8 cellular contexts compared by ENCODE assay signal in the genomic region with DNA sequence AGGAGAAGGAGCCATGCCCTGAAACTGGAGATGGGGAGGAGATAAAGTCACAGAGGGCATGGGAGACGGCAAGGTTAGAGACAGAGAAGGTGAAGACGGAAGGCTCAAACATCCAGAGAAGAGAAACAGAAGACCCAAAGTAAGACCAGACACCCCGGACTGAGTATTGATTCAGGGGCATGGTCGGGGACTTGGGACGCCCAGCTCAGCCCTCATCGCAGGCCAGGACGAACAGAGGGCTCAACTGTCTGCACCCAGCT. TPM values are rescaled to one million over a fixed set of nuclear protein-coding genes. Genes with fewer than 3 reads are reported as not detected.
DNase-seq lines count a peak whose midpoint lies in the region; ATAC-seq and TF ChIP-seq lines count a peak whose summit lies in the region.

No MANE protein-coding gene starts in this region.

- H3K4me3 ChIP-seq in GM08714 (ENCODE audit: low read length) (peak overlapping the region; percentile 43; the same call in 1 of the 2 replicates), SJSA1 (peak overlapping the region; percentile 68), fibroblast of villous mesenchyme (ENCODE audit: low read depth, low read length) (peak overlapping the region; percentile 71), sigmoid colon (peak overlapping the region; percentile 87 to 97 (median 88))

- H3K27ac ChIP-seq in SJSA1 (peak overlapping the region; percentile 1; the same call in 1 of the 2 replicates), sigmoid colon (peak overlapping the region; percentile 86 to 94 (median 91))

- in situ Hi-C loops in ACHN (cut with HindIII; ENCODE audit: low pct_ligation_motif_present, low pct_unique_long_range_greater_than_20kb, low sequenced_read_pairs) = no loop called here

- no peak for DNase-seq in SJSA1 (ENCODE audit: low read depth in 1 of 2, low spot score in 2 of 2)
- no peak for DNase-seq in fibroblast of villous mesenchyme (ENCODE audit: low read depth)
- no peak for DNase-seq in sigmoid colon
- no peak for DNase-seq in stimulated activated CD4-positive, alpha-beta T cell treated with anti-CD3 and anti-CD28 coated beads, Interleukin-12 subunit alpha, Interleukin-12 subunit beta, amount 100 ng/mL, for 4 hours
- DNase-seq in ACHN = no peak
- DNase-seq in sciatic nerve (ENCODE audit: low spot score) = no peak
- no peak for DNase-seq in NCI-H526 (lab: John Stamatoyannopoulos, UW)

- TF ChIP-seq EP300 in sigmoid colon (IDR thresholded peaks at IDR 0.05) = no peak

- H3K9me3 ChIP-seq in SJSA1 (replicated peaks) (no peaks in the 10 kb centered on the region), sigmoid colon (no peaks in the 10 kb centered on the region)

- WGBS in sigmoid colon, 2 donors = 1 to 3% methylated on average over 7 of the region's 7 CpGs

- TF ChIP-seq CTCF in fibroblast of villous mesenchyme (IDR thresholded peaks at IDR 0.05; ENCODE audit: insufficient read depth, low read depth, low read length) (no peak), sigmoid colon (IDR thresholded peaks at IDR 0.05) (no peak)

- H3K4me1 ChIP-seq in SJSA1 (replicated peaks) (peaks cover 53% of the 10 kb centered on the region), sigmoid colon (peaks cover 0 to 60% (median 48%) of the 10 kb centered on the region in 4 donors)

- H3K36me3 ChIP-seq in SJSA1 = no peaks in the 10 kb centered on the region; the same call in 1 of the 2 replicates
- H3K36me3 ChIP-seq in sigmoid colon = no peaks in the 10 kb centered on the region

- ATAC-seq in sciatic nerve = no peak

- no peaks in the 10 kb centered on the region for H3K27me3 ChIP-seq in SJSA1 (replicated peaks)
- peaks cover 0 to 2% (median 0%) of the 10 kb centered on the region in 3 donors for H3K27me3 ChIP-seq in sigmoid colon

- intact Hi-C loops in sigmoid colon (cut with DNase I) = loop anchor here (1.0 to 5.0 kb wide), 7 partner anchors 62 to 607 kb away; no protein-coding TSS in a partner anchor
- intact Hi-C loops in sciatic nerve (cut with DNase I) = loop anchor here (10.0 kb wide), 2 partner anchors 105 to 165 kb away; no protein-coding TSS in a partner anchor

- TF ChIP-seq POLR2A in sigmoid colon (IDR thresholded peaks at IDR 0.05) = no peak

RNA-seq across cellular contexts. Expression of gene XYLT1, which starts 1.1 kb away (rescaled TPM):
- 9.8 and 13.0 TPM in 2 replicates for total RNA-seq in SJSA1 (2014; rRNA removed; shearing (Covaris generic))
- total RNA-seq in fibroblast of villous mesenchyme = 2.6 and 10.6 TPM in 2 replicates
- 10 to 100 TPM; 23.0 to 33.2 (median 30.0) TPM for total RNA-seq in sigmoid colon
- 1 to 10 TPM in 2 of 3 donors, under 1 TPM in 1; 0.60 to 9.7 (median 2.1) TPM for polyA plus RNA-seq in sigmoid colon
- 17.3 TPM for total RNA-seq in sciatic nerve
